In the genomic region with DNA sequence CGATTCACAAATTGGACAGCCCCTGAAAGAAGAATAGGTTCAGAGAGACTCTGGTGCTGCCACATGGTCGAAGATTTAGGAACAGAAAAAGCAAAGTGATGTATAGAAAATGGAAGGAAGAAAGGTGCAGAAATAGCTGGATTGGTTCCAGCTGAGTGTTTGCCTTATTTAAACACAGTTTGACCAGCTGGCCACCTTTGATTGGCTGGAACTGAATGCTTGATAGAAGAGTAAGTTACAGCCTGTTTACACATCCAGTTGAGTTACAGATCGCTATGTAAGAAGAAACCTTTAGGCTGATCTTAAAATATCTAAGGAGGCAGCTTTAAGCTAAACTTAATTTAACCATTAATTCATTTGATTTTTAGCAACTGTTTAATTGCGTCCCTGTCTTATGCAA, we compare ENCODE assay signal across 31 cellular contexts.
DNase-seq lines count a peak whose midpoint lies in the region; ATAC-seq lines count a peak whose summit lies in the region.
"Had no signal": no experiment of that assay in that cellular context is flagged by ENCODE, and none has a peak within 500 bp of the region (broad histone marks: within the 10 kb centered on the region; RNA-seq: fewer than 3 reads in every experiment).

No MANE protein-coding gene starts in this region.

- ATAC-seq in HG02798 (IDR thresholded peaks at IDR 0.05; ENCODE audit: poor library complexity, unreplicated experiment): no peak
- ATAC-seq: foreskin keratinocyte, heart left ventricle, lower lobe of right lung, right lobe of liver, WTC11 had no signal

- DNase-seq in DMS 273 (lab: John Stamatoyannopoulos, UW; ENCODE audit: unreplicated experiment) (peak; percentile 20), DMS 273 treated with DMSO at 0.1 percent for 48 hours (lab: John Stamatoyannopoulos, UW) (no peak), DMS53 treated with DMSO at 0.1 percent for 48 hours (lab: John Stamatoyannopoulos, UW; ENCODE audit: unreplicated experiment) (peak; percentile 17), NCI-H146 treated with DMSO at 0.1 percent for 48 hours (lab: John Stamatoyannopoulos, UW; ENCODE audit: unreplicated experiment) (peak; percentile 61), RPMI8226 (peak; percentile 32), RKO (ENCODE audit: low spot score) (no peak), HuH-7 (ENCODE audit: low spot score) (no peak)
- DNase-seq: 8988T; activated CD4-positive, alpha-beta T cell treated with anti-CD3 and anti-CD28 coated beads, Interleukin-2, amount 10 ng/mL, durations not matched to agents 24 days and 14 days; activated CD8-positive, alpha-beta memory T cell treated with anti-CD3 and anti-CD28 coated beads for 24 hours; activated naive CD4-positive, alpha-beta T cell treated with anti-CD3 and anti-CD28 coated beads, Interleukin-2, amount 50 U/mL, for 16 hours; activated T-cell treated with anti-CD3 and anti-CD28 coated beads for 4 hours; amniotic stem cell; C1 segment of cervical spinal cord; esophagus squamous epithelium; foreskin keratinocyte; H7; heart left ventricle; kidney; lower lobe of right lung; midbrain; naive B cell; NCI-H1048; NCI-H446 treated with DMSO at 0.1 percent for 48 hours; nucleus accumbens; right lobe of liver; SIG-M5; spleen; stimulated activated CD8-positive, alpha-beta memory T cell treated with anti-CD3 and anti-CD28 coated beads, Interleukin-4, amount 100 ng/mL, for 48 hours had no signal

Comparison
In these comparisons a context has a peak if more than half of its experiments do, and no peak if none do; other contexts are left out.
1. DNase-seq: peak in DMS 273 (single experiment), DMS53 treated with DMSO at 0.1 percent for 48 hours (single experiment), NCI-H146 treated with DMSO at 0.1 percent for 48 hours (single experiment) and RPMI8226 (single experiment); none in DMS 273 treated with DMSO at 0.1 percent for 48 hours (single experiment), RKO (single experiment) and HuH-7 (single experiment).